ENCODE assay signal across 30 cellular contexts in the genomic region with DNA sequence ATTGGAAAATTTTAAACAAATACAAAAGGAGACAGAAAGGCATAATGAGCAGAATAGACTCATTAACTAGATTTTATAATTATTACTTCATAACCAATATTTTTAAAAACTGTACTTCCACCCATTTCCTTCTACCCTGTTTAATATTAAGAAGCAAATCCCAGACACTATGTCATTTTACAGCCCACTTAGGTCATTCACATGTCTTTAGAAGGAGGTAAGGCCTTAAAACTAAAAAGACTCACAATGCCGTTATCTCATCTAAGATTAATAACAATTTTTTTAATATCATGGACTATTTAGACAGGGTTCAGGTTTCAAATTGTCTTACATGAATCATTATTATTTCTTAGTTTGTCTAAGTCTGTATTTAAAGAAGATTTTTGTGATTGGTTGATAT.
"Had no signal": no experiment of that assay in that cellular context is flagged by ENCODE, and none has a peak within 500 bp of the region (broad histone marks: within the 10 kb centered on the region; RNA-seq: fewer than 3 reads in every experiment).

No MANE protein-coding gene starts in this region.

- DNase-seq: activated effector memory CD4-positive, alpha-beta T cell treated with anti-CD3 and anti-CD28 coated beads, Interleukin-2, amount 50 U/mL, for 16 hours; activated effector memory CD4-positive, alpha-beta T cell treated with Interleukin-2 at 50 U/mL for 16 hours; activated gamma-delta T cell; activated gamma-delta T cell treated with Interleukin-2 at 50 U/mL for 16 hours; activated naive CD4-positive, alpha-beta T cell; activated naive CD4-positive, alpha-beta T cell treated with anti-CD3 and anti-CD28 coated beads for 36 hours; activated naive CD4-positive, alpha-beta T cell treated with anti-CD3 and anti-CD28 coated beads, Interleukin-2, amount 10 ng/mL, durations not matched to agents 7 days and 5 days; activated naive CD4-positive, alpha-beta T cell treated with anti-CD3 and anti-CD28 coated beads, Interleukin-2, amount 50 U/mL, for 16 hours; activated naive CD4-positive, alpha-beta T cell treated with Interleukin-2 at 50 U/mL for 16 hours; activated naive CD8-positive, alpha-beta T cell treated with anti-CD3 and anti-CD28 coated beads for 36 hours; activated naive CD8-positive, alpha-beta T cell treated with anti-CD3 and anti-CD28 coated beads, Interleukin-2, amount 10 ng/mL, durations not matched to agents 7 days and 5 days; activated naive CD8-positive, alpha-beta T cell treated with anti-CD3 and anti-CD28 coated beads, Interleukin-2, amount 50 U/mL, for 24 hours; activated T-cell treated with anti-CD3 and anti-CD28 coated beads, Interleukin-2, amount 50 U/mL, for 24 hours; activated T-cell treated with anti-CD3 and anti-CD28 coated beads, Interleukin-2, amount 50 U/mL, for 4 hours; activated T-cell treated with anti-CD3 and anti-CD28 coated beads, Interleukin-2, amount 50 U/mL, for 48 hours; activated T-cell treated with anti-CD3 and anti-CD28 coated beads, Interleukin-2, amount 50 U/mL, for 72 hours; adrenal gland; amniotic stem cell; amygdala; anterior cingulate cortex; aorta; body of pancreas; brain microvascular endothelial cell; caudate nucleus; central memory CD4-positive, alpha-beta T cell; cerebellar nuclear complex had no signal

- FAIRE-seq: astrocyte, bronchial epithelial cell had no signal

- ATAC-seq: activated naive CD4-positive, alpha-beta T cell treated with anti-CD3 and anti-CD28 coated beads, Interleukin-2, amount 50 U/mL, for 72 hours; activated naive CD8-positive, alpha-beta T cell treated with anti-CD3 and anti-CD28 coated beads, Interleukin-2, amount 50 U/mL, for 24 hours; activated T-cell treated with anti-CD3 and anti-CD28 coated beads, Interleukin-2, amount 50 U/mL, for 4 hours; activated T-cell treated with anti-CD3 and anti-CD28 coated beads, Interleukin-2, amount 50 U/mL, for 72 hours; activated T-helper 17 cell treated with anti-CD3 and anti-CD28 coated beads, Interleukin-2, amount 50 U/mL, for 72 hours; body of pancreas had no signal
